ENCODE assay signal across 8 cellular contexts in genomic region chr14:23237772-23238594, GRCh38.
DNase-seq lines count a peak whose midpoint lies in the region; ATAC-seq lines count a peak whose summit lies in the region.

RNF212B (plus strand) TSS chr14:23237936; CDS start chr14:23240346, 2,410 bp downstream.

- peaks cover 10% of the 10 kb centered on the region for H3K27me3 Mint-ChIP-seq in dendritic cell treated with granulocyte-macrophage colony-stimulating factor and Interleukin-4, amounts not matched to agents 40 ng/mL and 50 ng/mL, for 4 days

- peaks cover 9% of the 10 kb centered on the region for H3K4me1 Mint-ChIP-seq in dendritic cell treated with granulocyte-macrophage colony-stimulating factor and Interleukin-4, amounts not matched to agents 40 ng/mL and 50 ng/mL, for 4 days (ENCODE audit: low read depth)

- no peaks in the 10 kb centered on the region for H3K36me3 Mint-ChIP-seq in dendritic cell treated with granulocyte-macrophage colony-stimulating factor and Interleukin-4, amounts not matched to agents 40 ng/mL and 50 ng/mL, for 4 days (ENCODE audit: low read depth)

- DNase-seq in DMS153 (lab: John Stamatoyannopoulos, UW) (peak; percentile 78), NCI-H524 (lab: John Stamatoyannopoulos, UW) (peak; percentile 88 to 96), left kidney (ENCODE audit: low read depth, low spot score) (peak; percentile 96)
- peak; percentile 77 for DNase-seq in activated CD4-positive, alpha-beta T cell treated with anti-CD3 and anti-CD28 coated beads, Interleukin-2, amount 50 U/mL, for 1 hour
- peak; percentile 44 to 80 for DNase-seq in stimulated activated CD4-positive, alpha-beta T cell treated with anti-CD3 and anti-CD28 coated beads, Interleukin-1b, Interleukin-23, amount 100 ng/mL, for 1 hour (ENCODE audit: low read depth in 2 of 2)

- intact Hi-C loops in dendritic cell treated with granulocyte-macrophage colony-stimulating factor and Interleukin-4, amounts not matched to agents 40 ng/mL and 50 ng/mL, for 4 days (cut with micrococcal nuclease): no loop called here

- peak within 1 kb of the TSS; percentile 71 for H3K4me3 Mint-ChIP-seq in dendritic cell treated with granulocyte-macrophage colony-stimulating factor and Interleukin-4, amounts not matched to agents 40 ng/mL and 50 ng/mL, for 4 days

- H3K9me3 Mint-ChIP-seq in dendritic cell treated with granulocyte-macrophage colony-stimulating factor and Interleukin-4, amounts not matched to agents 40 ng/mL and 50 ng/mL, for 4 days: no peaks in the 10 kb centered on the region

- ATAC-seq in HG02798 (IDR thresholded peaks at IDR 0.05; ENCODE audit: poor library complexity, unreplicated experiment): peak; percentile 65
- no peak for ATAC-seq in HG03025 (IDR thresholded peaks at IDR 0.05; ENCODE audit: low FRiP score, unreplicated experiment)

- H3K27ac Mint-ChIP-seq in dendritic cell treated with granulocyte-macrophage colony-stimulating factor and Interleukin-4, amounts not matched to agents 40 ng/mL and 50 ng/mL, for 4 days: peak within 1 kb of the TSS; percentile 1
